In genomic region chr5:76617229-76617628, GRCh38 we compare ENCODE assay signal across 20 cellular contexts. TPM values are rescaled to one million over a fixed set of nuclear protein-coding genes. Genes with fewer than 3 reads are reported as not detected.
"Had no signal": no experiment of that assay in that cellular context is flagged by ENCODE, and none has a peak within 500 bp of the region (broad histone marks: within the 10 kb centered on the region; RNA-seq: fewer than 3 reads in every experiment).

No MANE protein-coding gene starts in this region.

- ATAC-seq: activated CD8-positive, alpha-beta T cell treated with anti-CD3 and anti-CD28 coated beads for 36 hours; activated T-cell treated with anti-CD3 and anti-CD28 coated beads, Interleukin-2, amount 50 U/mL, for 4 hours; natural killer cell treated with Interleukin-12 subunit alpha and Interleukin-12 subunit beta and Interleukin-15 and Interleukin-18, amount 100 ng/mL, for 72 hours; WTC11 had no signal

- H3K4me3 Mint-ChIP-seq: activated CD8-positive, alpha-beta T cell treated with anti-CD3 and anti-CD28 coated beads for 36 hours; activated naive CD4-positive, alpha-beta T cell treated with anti-CD3 and anti-CD28 coated beads, Interleukin-2, amount 50 U/mL, for 24 hours; activated T-cell treated with anti-CD3 and anti-CD28 coated beads, Interleukin-2, amount 50 U/mL, for 4 hours; brain; dendritic cell treated with granulocyte-macrophage colony-stimulating factor and Interleukin-4, amounts not matched to agents 40 ng/mL and 50 ng/mL, for 4 days; natural killer cell treated with Interleukin-12 subunit alpha and Interleukin-12 subunit beta and Interleukin-15 and Interleukin-18, amount 100 ng/mL, for 72 hours; stimulated activated naive CD8-positive, alpha-beta T cell treated with anti-CD3 and anti-CD28 coated beads, Interleukin-15, Interleukin-2, amounts not matched to agents 100 ng/mL and 50 ng/mL, for 24 hours; type B pancreatic cell; WTC11 had no signal

- H3K4me1 ChIP-seq: right atrium auricular region, suprapubic skin had no signal

- H3K36me3 ChIP-seq: right atrium auricular region, suprapubic skin had no signal

- DNase-seq: activated CD4-positive, alpha-beta T cell treated with anti-CD3 and anti-CD28 coated beads for 48 hours; activated CD8-positive, alpha-beta T cell treated with anti-CD3 and anti-CD28 coated beads for 36 hours; activated effector memory CD4-positive, alpha-beta T cell treated with anti-CD3 and anti-CD28 coated beads, Interleukin-2, amount 50 U/mL, for 16 hours; activated T-cell treated with anti-CD3 and anti-CD28 coated beads, Interleukin-2, amount 50 U/mL, for 4 hours; cerebellar nuclear complex; effector memory CD4-positive, alpha-beta T cell; head of caudate nucleus; mesendoderm; small intestine; T-helper 2 cell had no signal

- H3K27me3 ChIP-seq: right atrium auricular region, suprapubic skin had no signal

- H3K4me3 ChIP-seq: right atrium auricular region, suprapubic skin had no signal

- H3K27me3 Mint-ChIP-seq: activated CD8-positive, alpha-beta T cell treated with anti-CD3 and anti-CD28 coated beads for 36 hours; activated naive CD4-positive, alpha-beta T cell treated with anti-CD3 and anti-CD28 coated beads, Interleukin-2, amount 50 U/mL, for 24 hours; brain; dendritic cell treated with granulocyte-macrophage colony-stimulating factor and Interleukin-4, amounts not matched to agents 40 ng/mL and 50 ng/mL, for 4 days; natural killer cell treated with Interleukin-12 subunit alpha and Interleukin-12 subunit beta and Interleukin-15 and Interleukin-18, amount 100 ng/mL, for 72 hours; stimulated activated naive CD8-positive, alpha-beta T cell treated with anti-CD3 and anti-CD28 coated beads, Interleukin-15, Interleukin-2, amounts not matched to agents 100 ng/mL and 50 ng/mL, for 24 hours had no signal

- H3K9me3 ChIP-seq: right atrium auricular region, suprapubic skin had no signal

- H3K27ac Mint-ChIP-seq: activated CD8-positive, alpha-beta T cell treated with anti-CD3 and anti-CD28 coated beads for 36 hours; activated naive CD4-positive, alpha-beta T cell treated with anti-CD3 and anti-CD28 coated beads, Interleukin-2, amount 50 U/mL, for 24 hours; brain; dendritic cell treated with granulocyte-macrophage colony-stimulating factor and Interleukin-4, amounts not matched to agents 40 ng/mL and 50 ng/mL, for 4 days; progenitor cell of endocrine pancreas; stimulated activated naive CD8-positive, alpha-beta T cell treated with anti-CD3 and anti-CD28 coated beads, Interleukin-15, Interleukin-2, amounts not matched to agents 100 ng/mL and 50 ng/mL, for 24 hours; type B pancreatic cell; WTC11 had no signal

- H3K27ac ChIP-seq: right atrium auricular region, suprapubic skin had no signal

- H3K36me3 Mint-ChIP-seq: WTC11 had no signal

- H3K9me3 Mint-ChIP-seq: activated CD8-positive, alpha-beta T cell treated with anti-CD3 and anti-CD28 coated beads for 36 hours; activated naive CD4-positive, alpha-beta T cell treated with anti-CD3 and anti-CD28 coated beads, Interleukin-2, amount 50 U/mL, for 24 hours; activated T-cell treated with anti-CD3 and anti-CD28 coated beads, Interleukin-2, amount 50 U/mL, for 4 hours; brain; dendritic cell treated with granulocyte-macrophage colony-stimulating factor and Interleukin-4, amounts not matched to agents 40 ng/mL and 50 ng/mL, for 4 days; natural killer cell treated with Interleukin-12 subunit alpha and Interleukin-12 subunit beta and Interleukin-15 and Interleukin-18, amount 100 ng/mL, for 72 hours; stimulated activated naive CD8-positive, alpha-beta T cell treated with anti-CD3 and anti-CD28 coated beads, Interleukin-15, Interleukin-2, amounts not matched to agents 100 ng/mL and 50 ng/mL, for 24 hours; type B pancreatic cell; WTC11 had no signal

- H3K4me1 Mint-ChIP-seq: activated naive CD4-positive, alpha-beta T cell treated with anti-CD3 and anti-CD28 coated beads, Interleukin-2, amount 50 U/mL, for 24 hours had no signal

RNA-seq across cellular contexts. Expression of gene F2RL2, which starts 6.0 kb away (rescaled TPM):
- total RNA-seq: activated CD8-positive, alpha-beta T cell treated with anti-CD3 and anti-CD28 coated beads for 36 hours; natural killer cell treated with Interleukin-12 subunit alpha and Interleukin-12 subunit beta and Interleukin-15 and Interleukin-18, amount 100 ng/mL, for 72 hours; progenitor cell of endocrine pancreas; WTC11 had no signal
